ENCODE assay signal across 18 cellular contexts in genomic region chr2:36975306-36975705, GRCh38. TPM values are rescaled to one million over a fixed set of nuclear protein-coding genes. Genes with fewer than 3 reads are reported as not detected.
DNase-seq lines count a peak whose midpoint lies in the region; ATAC-seq and TF ChIP-seq lines count a peak whose summit lies in the region.
"Had no signal": no experiment of that assay in that cellular context is flagged by ENCODE, and none has a peak within 500 bp of the region (broad histone marks: within the 10 kb centered on the region; RNA-seq: fewer than 3 reads in every experiment).

No MANE protein-coding gene starts in this region.

- TF ChIP-seq POLR2A in heart left ventricle (IDR thresholded peaks at IDR 0.05): no peak
- TF ChIP-seq POLR2A in thyroid gland (IDR thresholded peaks at IDR 0.05): no peak

- H3K4me3 ChIP-seq in heart left ventricle (no peak overlapping the region), right cardiac atrium (ENCODE audit: low read length) (no peak overlapping the region), thyroid gland (replicated peaks in 1 of 3) (no peak overlapping the region)
- H3K4me3 ChIP-seq: BLaER1 treated with 17β-estradiol and CSF1 and Interleukin-3, amounts not matched to agents 10 nM and 100 nM; GM12878; HAP-1 had no signal

- DNase-seq in heart left ventricle: no peak
- no peak for DNase-seq in Right ventricle myocardium inferior (ENCODE audit: missing footprints)
- peak in 1 of 3 donors; percentile 55 for DNase-seq in right cardiac atrium
- no peak for DNase-seq in cardiac septum (ENCODE audit: low spot score)
- peak; percentile 32 to 42 for DNase-seq in thyroid gland
- DNase-seq: CD4-positive, alpha-beta T cell; CD8-positive, alpha-beta memory T cell; DMS 273 treated with DMSO at 0.1 percent for 48 hours; DMS79; EL; GDM1; GOT3; HFFc6 had no signal

- peaks cover 0 to 4% (median 0%) of the 10 kb centered on the region in 12 donors for H3K9me3 ChIP-seq in heart left ventricle
- H3K9me3 ChIP-seq in right cardiac atrium (ENCODE audit: control insufficient read depth, low read length): no peaks in the 10 kb centered on the region
- H3K9me3 ChIP-seq in thyroid gland: no peaks in the 10 kb centered on the region
- H3K9me3 ChIP-seq: HAP-1 had no signal

- TF ChIP-seq CTCF in heart left ventricle (IDR thresholded peaks at IDR 0.05): no peak
- no peak for TF ChIP-seq CTCF in thyroid gland (IDR thresholded peaks at IDR 0.05)

- H3K36me3 ChIP-seq in heart left ventricle: peaks cover 0 to 18% (median 13%) of the 10 kb centered on the region in 9 donors
- H3K36me3 ChIP-seq in thyroid gland: no peaks in the 10 kb centered on the region
- H3K36me3 ChIP-seq: HAP-1 had no signal

- peak in 3 of 4 donors; percentile 39 to 45 (median 40) for ATAC-seq in heart left ventricle
- ATAC-seq in Right ventricle myocardium inferior: no peak
- peak; percentile 32 to 55 for ATAC-seq in right cardiac atrium
- no peak for ATAC-seq in GM19455 (IDR thresholded peaks at IDR 0.05; ENCODE audit: unreplicated experiment)
- ATAC-seq: GM12878 had no signal

- H3K27me3 ChIP-seq in heart left ventricle: no peaks in the 10 kb centered on the region
- no peaks in the 10 kb centered on the region for H3K27me3 ChIP-seq in right cardiac atrium (ENCODE audit: control insufficient read depth, insufficient read depth)
- H3K27me3 ChIP-seq in thyroid gland: no peaks in the 10 kb centered on the region
- H3K27me3 ChIP-seq: BLaER1 treated with 17β-estradiol and CSF1 and Interleukin-3, amounts not matched to agents 10 nM and 100 nM had no signal

- intact Hi-C loops in heart left ventricle (cut with DNase I): no loop called here
- intact Hi-C loops in Right ventricle myocardium inferior (cut with DNase I): no loop called here
- intact Hi-C loops in right cardiac atrium (cut with DNase I): no loop called here
- intact Hi-C loops in cardiac septum (cut with DNase I): no loop called here
- intact Hi-C loops in thyroid gland (cut with DNase I): no loop called here

- H3K4me1 ChIP-seq in heart left ventricle (peaks cover 0 to 16% (median 4%) of the 10 kb centered on the region in 12 donors), right cardiac atrium (ENCODE audit: control insufficient read depth, insufficient read depth, low read length) (peaks cover 3% of the 10 kb centered on the region), thyroid gland (peaks cover 0 to 5% of the 10 kb centered on the region in 2 donors)

- H3K27ac ChIP-seq in heart left ventricle (peak overlapping the region in 9 of 12 donors; percentile 6 to 77 (median 51)), right cardiac atrium (ENCODE audit: low read length) (no peak overlapping the region), thyroid gland (no peak overlapping the region)
- H3K27ac ChIP-seq: 22Rv1; BLaER1 treated with 17β-estradiol and CSF1 and Interleukin-3, amounts not matched to agents 10 nM and 100 nM had no signal

- 81 to 87% (median 85%) methylated on average over 8 of the region's 8 CpGs for WGBS in heart left ventricle, 4 donors
- 76% methylated on average over 8 of the region's 8 CpGs for WGBS in right cardiac atrium
- 68 to 71% methylated on average over 8 of the region's 8 CpGs for WGBS in thyroid gland, 2 donors

RNA-seq across cellular contexts. Expression of gene STRN, which starts 9.0 kb away (rescaled TPM):
- total RNA-seq in heart left ventricle (100 to 1,000 TPM in 1 of 9 donors, 10 to 100 TPM in 8; 39.6 to 101 (median 62.8) TPM), Right ventricle myocardium inferior (39.8 TPM), right cardiac atrium (10 to 100 TPM; 30.9 to 41.1 (median 35.0) TPM), cardiac septum (78.0 TPM), thyroid gland (10 to 100 TPM; 14.9 to 18.5 (median 16.1) TPM)
- polyA plus RNA-seq in heart left ventricle (10 to 100 TPM in 1 of 2 donors, 1 to 10 TPM in 1; 9.2 to 39.7 TPM), right cardiac atrium (7.7 TPM)

Comparison
In these comparisons a context has a peak if more than half of its experiments do, and no peak if none do; other contexts are left out.
1. ATAC-seq: peak in heart left ventricle (3 of 4) and right cardiac atrium (2 of 2); none in Right ventricle myocardium inferior (single experiment) and GM19455 (single experiment).
2. H3K27ac ChIP-seq: peak in heart left ventricle (9 of 12); none in right cardiac atrium (single experiment) and thyroid gland (0 of 3).
3. DNase-seq: peak in thyroid gland (2 of 2); none in heart left ventricle (0 of 5), Right ventricle myocardium inferior (single experiment) and cardiac septum (single experiment).